1 cellular context compared by ENCODE assay signal in genomic region chr7:43570688-43571365, GRCh38.
TF ChIP-seq lines count a peak whose summit lies in the region.

No MANE protein-coding gene starts in this region.

TF ChIP-seq in WTC11, 78 proteins besides CTCF, POLR2A, EP300 and RAD21 (continued from another document):
- TF ChIP-seq MLX (CRISPR knock-in tag; IDR thresholded peaks at IDR 0.05): no peak
TF ChIP-seq in WTC11: peak in this region for 0.
